ENCODE assay signal across 1 cellular context in the genomic region with DNA sequence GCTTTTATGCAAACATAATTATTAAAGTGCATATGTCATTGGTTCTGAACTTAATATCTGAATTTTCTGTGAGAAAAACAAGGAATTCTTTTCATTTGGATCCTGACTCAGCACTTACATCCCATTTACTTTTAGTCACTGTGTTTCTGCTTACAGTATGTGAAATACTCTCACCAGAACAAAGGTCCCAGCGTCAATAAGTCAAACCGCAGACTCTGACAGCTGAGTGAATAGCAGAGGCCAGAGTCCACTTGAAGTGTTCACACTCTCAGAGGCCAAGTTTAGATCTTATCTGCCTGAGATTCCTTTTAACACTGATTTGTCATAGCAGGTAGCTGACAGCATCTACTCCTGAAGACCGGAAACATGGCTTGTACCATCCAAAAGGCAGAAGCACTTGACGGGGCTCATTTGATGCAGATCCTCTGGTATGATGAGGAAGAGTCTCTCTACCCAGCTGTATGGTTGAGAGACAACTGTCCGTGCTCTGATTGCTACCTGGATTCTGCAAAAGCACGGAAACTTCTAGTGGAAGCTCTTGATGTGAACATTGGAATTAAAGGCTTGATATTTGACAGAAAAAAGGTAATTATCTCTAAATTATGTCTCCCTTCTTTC.
A peak's percentile ranks its signal among the peaks of the same experiment; 100 is the strongest.
TF ChIP-seq lines count a peak whose summit lies in the region.

No MANE protein-coding gene starts in this region.

TF ChIP-seq in HepG2, 621 proteins besides CTCF, POLR2A, EP300 and RAD21 (continued from another document and continues in another):
- TF ChIP-seq, protein P1, sequence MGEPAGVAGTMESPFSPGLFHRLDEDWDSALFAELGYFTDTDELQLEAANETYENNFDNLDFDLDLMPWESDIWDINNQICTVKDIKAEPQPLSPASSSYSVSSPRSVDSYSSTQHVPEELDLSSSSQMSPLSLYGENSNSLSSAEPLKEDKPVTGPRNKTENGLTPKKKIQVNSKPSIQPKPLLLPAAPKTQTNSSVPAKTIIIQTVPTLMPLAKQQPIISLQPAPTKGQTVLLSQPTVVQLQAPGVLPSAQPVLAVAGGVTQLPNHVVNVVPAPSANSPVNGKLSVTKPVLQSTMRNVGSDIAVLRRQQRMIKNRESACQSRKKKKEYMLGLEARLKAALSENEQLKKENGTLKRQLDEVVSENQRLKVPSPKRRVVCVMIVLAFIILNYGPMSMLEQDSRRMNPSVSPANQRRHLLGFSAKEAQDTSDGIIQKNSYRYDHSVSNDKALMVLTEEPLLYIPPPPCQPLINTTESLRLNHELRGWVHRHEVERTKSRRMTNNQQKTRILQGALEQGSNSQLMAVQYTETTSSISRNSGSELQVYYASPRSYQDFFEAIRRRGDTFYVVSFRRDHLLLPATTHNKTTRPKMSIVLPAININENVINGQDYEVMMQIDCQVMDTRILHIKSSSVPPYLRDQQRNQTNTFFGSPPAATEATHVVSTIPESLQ (CRISPR knock-in tag; conservative IDR thresholded peaks at IDR 0.05): 0 out of 2 replicates have a peak, but pooled peaks have one; percentile 50
- TF ChIP-seq GABPA (IDR thresholded peaks at IDR 0.05; ENCODE audit: low read depth, low read length) (no peak), GABPA (CRISPR knock-in tag; IDR thresholded peaks at IDR 0.05; ENCODE audit: low read depth) (peak; percentile 43; the same call in 1 of the 2 replicates), TEAD3 (CRISPR knock-in tag; optimal IDR thresholded peaks at IDR 0.05; ENCODE audit: borderline replicate concordance) (peak; percentile 94), ERF (CRISPR knock-in tag; IDR thresholded peaks at IDR 0.05) (peak; percentile 52; the same call in 1 of the 2 replicates), ZFP36L1 (CRISPR knock-in tag; IDR thresholded peaks at IDR 0.05) (peak; percentile 45; the same call in 1 of the 2 replicates), NCOR1 (IDR thresholded peaks at IDR 0.05; ENCODE audit: borderline replicate concordance, low read length) (peak; percentile 92), ZNF839 (CRISPR knock-in tag; IDR thresholded peaks at IDR 0.05; ENCODE audit: borderline replicate concordance) (no peak), REPIN1 (CRISPR knock-in tag; IDR thresholded peaks at IDR 0.05; ENCODE audit: borderline replicate concordance, low read depth) (peak; percentile 59; the same call in 1 of the 2 replicates), FOXO1 (CRISPR knock-in tag; IDR thresholded peaks at IDR 0.05) (peak; percentile 73; the same call in 1 of the 2 replicates), BHLHE40 (IDR thresholded peaks at IDR 0.05; ENCODE audit: low read length) (peak; percentile 51), RXRA (CRISPR knock-in tag; IDR thresholded peaks at IDR 0.05) (peak; percentile 88; the same call in 1 of the 2 replicates), CREB1 (IDR thresholded peaks at IDR 0.05) (no peak), CREB1 (CRISPR knock-in tag; IDR thresholded peaks at IDR 0.05) (0 out of 2 replicates have a peak, but pooled peaks have one; percentile 58), ZBTB1 (CRISPR knock-in tag; IDR thresholded peaks at IDR 0.05; ENCODE audit: borderline replicate concordance) (no peak), MAFG (CRISPR knock-in tag; IDR thresholded peaks at IDR 0.05) (peak; percentile 83), ZNF543 (CRISPR knock-in tag; IDR thresholded peaks at IDR 0.05) (no peak), MEIS2 (CRISPR knock-in tag; IDR thresholded peaks at IDR 0.05) (peak; percentile 98), ZSCAN9 (CRISPR knock-in tag; IDR thresholded peaks at IDR 0.05; ENCODE audit: borderline replicate concordance) (peak; percentile 47; the same call in 1 of the 2 replicates)
- TF ChIP-seq, protein P2, sequence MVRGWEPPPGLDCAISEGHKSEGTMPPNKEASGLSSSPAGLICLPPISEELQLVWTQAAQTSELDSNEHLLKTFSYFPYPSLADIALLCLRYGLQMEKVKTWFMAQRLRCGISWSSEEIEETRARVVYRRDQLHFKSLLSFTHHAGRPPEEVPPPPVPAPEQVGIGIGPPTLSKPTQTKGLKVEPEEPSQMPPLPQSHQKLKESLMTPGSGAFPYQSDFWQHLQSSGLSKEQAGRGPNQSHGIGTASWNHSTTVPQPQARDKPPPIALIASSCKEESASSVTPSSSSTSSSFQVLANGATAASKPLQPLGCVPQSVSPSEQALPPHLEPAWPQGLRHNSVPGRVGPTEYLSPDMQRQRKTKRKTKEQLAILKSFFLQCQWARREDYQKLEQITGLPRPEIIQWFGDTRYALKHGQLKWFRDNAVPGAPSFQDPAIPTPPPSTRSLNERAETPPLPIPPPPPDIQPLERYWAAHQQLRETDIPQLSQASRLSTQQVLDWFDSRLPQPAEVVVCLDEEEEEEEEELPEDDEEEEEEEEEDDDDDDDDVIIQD (CRISPR knock-in tag; IDR thresholded peaks at IDR 0.05; ENCODE audit: low read depth): peak; percentile 38; the same call in 1 of the 2 replicates
- TF ChIP-seq, protein P3, sequence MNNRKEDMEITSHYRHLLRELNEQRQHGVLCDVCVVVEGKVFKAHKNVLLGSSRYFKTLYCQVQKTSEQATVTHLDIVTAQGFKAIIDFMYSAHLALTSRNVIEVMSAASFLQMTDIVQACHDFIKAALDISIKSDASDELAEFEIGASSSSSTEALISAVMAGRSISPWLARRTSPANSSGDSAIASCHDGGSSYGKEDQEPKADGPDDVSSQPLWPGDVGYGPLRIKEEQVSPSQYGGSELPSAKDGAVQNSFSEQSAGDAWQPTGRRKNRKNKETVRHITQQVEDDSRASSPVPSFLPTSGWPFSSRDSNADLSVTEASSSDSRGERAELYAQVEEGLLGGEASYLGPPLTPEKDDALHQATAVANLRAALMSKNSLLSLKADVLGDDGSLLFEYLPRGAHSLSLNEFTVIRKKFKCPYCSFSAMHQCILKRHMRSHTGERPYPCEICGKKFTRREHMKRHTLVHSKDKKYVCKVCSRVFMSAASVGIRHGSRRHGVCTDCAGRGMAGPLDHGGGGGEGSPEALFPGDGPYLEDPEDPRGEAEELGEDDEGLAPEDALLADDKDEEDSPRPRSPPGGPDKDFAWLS (CRISPR knock-in tag; IDR thresholded peaks at IDR 0.05; ENCODE audit: borderline replicate concordance): no peak
- TF ChIP-seq, protein P4, sequence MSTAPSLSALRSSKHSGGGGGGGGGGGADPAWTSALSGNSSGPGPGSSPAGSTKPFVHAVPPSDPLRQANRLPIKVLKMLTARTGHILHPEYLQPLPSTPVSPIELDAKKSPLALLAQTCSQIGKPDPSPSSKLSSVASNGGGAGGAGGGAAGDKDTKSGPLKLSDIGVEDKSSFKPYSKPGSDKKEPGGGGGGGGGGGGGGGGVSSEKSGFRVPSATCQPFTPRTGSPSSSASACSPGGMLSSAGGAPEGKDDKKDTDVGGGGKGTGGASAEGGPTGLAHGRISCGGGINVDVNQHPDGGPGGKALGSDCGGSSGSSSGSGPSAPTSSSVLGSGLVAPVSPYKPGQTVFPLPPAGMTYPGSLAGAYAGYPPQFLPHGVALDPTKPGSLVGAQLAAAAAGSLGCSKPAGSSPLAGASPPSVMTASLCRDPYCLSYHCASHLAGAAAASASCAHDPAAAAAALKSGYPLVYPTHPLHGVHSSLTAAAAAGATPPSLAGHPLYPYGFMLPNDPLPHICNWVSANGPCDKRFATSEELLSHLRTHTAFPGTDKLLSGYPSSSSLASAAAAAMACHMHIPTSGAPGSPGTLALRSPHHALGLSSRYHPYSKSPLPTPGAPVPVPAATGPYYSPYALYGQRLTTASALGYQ (CRISPR knock-in tag; IDR thresholded peaks at IDR 0.05): peak; percentile 45; the same call in 1 of the 2 replicates
- TF ChIP-seq, protein P5, sequence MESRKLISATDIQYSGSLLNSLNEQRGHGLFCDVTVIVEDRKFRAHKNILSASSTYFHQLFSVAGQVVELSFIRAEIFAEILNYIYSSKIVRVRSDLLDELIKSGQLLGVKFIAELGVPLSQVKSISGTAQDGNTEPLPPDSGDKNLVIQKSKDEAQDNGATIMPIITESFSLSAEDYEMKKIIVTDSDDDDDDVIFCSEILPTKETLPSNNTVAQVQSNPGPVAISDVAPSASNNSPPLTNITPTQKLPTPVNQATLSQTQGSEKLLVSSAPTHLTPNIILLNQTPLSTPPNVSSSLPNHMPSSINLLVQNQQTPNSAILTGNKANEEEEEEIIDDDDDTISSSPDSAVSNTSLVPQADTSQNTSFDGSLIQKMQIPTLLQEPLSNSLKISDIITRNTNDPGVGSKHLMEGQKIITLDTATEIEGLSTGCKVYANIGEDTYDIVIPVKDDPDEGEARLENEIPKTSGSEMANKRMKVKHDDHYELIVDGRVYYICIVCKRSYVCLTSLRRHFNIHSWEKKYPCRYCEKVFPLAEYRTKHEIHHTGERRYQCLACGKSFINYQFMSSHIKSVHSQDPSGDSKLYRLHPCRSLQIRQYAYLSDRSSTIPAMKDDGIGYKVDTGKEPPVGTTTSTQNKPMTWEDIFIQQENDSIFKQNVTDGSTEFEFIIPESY (CRISPR knock-in tag; IDR thresholded peaks at IDR 0.05): peak; percentile 53; the same call in 1 of the 2 replicates
- TF ChIP-seq, protein P6, sequence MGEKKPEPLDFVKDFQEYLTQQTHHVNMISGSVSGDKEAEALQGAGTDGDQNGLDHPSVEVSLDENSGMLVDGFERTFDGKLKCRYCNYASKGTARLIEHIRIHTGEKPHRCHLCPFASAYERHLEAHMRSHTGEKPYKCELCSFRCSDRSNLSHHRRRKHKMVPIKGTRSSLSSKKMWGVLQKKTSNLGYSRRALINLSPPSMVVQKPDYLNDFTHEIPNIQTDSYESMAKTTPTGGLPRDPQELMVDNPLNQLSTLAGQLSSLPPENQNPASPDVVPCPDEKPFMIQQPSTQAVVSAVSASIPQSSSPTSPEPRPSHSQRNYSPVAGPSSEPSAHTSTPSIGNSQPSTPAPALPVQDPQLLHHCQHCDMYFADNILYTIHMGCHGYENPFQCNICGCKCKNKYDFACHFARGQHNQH (CRISPR knock-in tag; IDR thresholded peaks at IDR 0.05): peak; percentile 71
- TF ChIP-seq, protein P7, sequence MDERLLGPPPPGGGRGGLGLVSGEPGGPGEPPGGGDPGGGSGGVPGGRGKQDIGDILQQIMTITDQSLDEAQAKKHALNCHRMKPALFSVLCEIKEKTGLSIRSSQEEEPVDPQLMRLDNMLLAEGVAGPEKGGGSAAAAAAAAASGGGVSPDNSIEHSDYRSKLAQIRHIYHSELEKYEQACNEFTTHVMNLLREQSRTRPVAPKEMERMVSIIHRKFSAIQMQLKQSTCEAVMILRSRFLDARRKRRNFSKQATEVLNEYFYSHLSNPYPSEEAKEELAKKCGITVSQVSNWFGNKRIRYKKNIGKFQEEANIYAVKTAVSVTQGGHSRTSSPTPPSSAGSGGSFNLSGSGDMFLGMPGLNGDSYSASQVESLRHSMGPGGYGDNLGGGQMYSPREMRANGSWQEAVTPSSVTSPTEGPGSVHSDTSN (CRISPR knock-in tag; IDR thresholded peaks at IDR 0.05): peak; percentile 80
- TF ChIP-seq, protein P8, sequence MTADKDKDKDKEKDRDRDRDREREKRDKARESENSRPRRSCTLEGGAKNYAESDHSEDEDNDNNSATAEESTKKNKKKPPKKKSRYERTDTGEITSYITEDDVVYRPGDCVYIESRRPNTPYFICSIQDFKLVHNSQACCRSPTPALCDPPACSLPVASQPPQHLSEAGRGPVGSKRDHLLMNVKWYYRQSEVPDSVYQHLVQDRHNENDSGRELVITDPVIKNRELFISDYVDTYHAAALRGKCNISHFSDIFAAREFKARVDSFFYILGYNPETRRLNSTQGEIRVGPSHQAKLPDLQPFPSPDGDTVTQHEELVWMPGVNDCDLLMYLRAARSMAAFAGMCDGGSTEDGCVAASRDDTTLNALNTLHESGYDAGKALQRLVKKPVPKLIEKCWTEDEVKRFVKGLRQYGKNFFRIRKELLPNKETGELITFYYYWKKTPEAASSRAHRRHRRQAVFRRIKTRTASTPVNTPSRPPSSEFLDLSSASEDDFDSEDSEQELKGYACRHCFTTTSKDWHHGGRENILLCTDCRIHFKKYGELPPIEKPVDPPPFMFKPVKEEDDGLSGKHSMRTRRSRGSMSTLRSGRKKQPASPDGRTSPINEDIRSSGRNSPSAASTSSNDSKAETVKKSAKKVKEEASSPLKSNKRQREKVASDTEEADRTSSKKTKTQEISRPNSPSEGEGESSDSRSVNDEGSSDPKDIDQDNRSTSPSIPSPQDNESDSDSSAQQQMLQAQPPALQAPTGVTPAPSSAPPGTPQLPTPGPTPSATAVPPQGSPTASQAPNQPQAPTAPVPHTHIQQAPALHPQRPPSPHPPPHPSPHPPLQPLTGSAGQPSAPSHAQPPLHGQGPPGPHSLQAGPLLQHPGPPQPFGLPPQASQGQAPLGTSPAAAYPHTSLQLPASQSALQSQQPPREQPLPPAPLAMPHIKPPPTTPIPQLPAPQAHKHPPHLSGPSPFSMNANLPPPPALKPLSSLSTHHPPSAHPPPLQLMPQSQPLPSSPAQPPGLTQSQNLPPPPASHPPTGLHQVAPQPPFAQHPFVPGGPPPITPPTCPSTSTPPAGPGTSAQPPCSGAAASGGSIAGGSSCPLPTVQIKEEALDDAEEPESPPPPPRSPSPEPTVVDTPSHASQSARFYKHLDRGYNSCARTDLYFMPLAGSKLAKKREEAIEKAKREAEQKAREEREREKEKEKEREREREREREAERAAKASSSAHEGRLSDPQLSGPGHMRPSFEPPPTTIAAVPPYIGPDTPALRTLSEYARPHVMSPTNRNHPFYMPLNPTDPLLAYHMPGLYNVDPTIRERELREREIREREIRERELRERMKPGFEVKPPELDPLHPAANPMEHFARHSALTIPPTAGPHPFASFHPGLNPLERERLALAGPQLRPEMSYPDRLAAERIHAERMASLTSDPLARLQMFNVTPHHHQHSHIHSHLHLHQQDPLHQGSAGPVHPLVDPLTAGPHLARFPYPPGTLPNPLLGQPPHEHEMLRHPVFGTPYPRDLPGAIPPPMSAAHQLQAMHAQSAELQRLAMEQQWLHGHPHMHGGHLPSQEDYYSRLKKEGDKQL (CRISPR knock-in tag; IDR thresholded peaks at IDR 0.05; ENCODE audit: low read depth): peak; percentile 78
- TF ChIP-seq, protein P9, sequence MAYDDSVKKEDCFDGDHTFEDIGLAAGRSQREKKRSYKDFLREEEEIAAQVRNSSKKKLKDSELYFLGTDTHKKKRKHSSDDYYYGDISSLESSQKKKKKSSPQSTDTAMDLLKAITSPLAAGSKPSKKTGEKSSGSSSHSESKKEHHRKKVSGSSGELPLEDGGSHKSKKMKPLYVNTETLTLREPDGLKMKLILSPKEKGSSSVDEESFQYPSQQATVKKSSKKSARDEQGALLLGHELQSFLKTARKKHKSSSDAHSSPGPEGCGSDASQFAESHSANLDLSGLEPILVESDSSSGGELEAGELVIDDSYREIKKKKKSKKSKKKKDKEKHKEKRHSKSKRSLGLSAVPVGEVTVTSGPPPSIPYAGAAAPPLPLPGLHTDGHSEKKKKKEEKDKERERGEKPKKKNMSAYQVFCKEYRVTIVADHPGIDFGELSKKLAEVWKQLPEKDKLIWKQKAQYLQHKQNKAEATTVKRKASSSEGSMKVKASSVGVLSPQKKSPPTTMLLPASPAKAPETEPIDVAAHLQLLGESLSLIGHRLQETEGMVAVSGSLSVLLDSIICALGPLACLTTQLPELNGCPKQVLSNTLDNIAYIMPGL (CRISPR knock-in tag; IDR thresholded peaks at IDR 0.05; ENCODE audit: borderline replicate concordance in 1 of 2, low read depth in 1 of 2): peak in 1 of 2 experiments; percentile 29; a peak in 1 of 4 replicates
- TF ChIP-seq, protein P10, sequence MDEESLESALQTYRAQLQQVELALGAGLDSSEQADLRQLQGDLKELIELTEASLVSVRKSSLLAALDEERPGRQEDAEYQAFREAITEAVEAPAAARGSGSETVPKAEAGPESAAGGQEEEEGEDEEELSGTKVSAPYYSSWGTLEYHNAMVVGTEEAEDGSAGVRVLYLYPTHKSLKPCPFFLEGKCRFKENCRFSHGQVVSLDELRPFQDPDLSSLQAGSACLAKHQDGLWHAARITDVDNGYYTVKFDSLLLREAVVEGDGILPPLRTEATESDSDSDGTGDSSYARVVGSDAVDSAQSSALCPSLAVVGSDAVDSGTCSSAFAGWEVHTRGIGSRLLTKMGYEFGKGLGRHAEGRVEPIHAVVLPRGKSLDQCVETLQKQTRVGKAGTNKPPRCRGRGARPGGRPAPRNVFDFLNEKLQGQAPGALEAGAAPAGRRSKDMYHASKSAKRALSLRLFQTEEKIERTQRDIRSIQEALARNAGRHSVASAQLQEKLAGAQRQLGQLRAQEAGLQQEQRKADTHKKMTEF (CRISPR knock-in tag; IDR thresholded peaks at IDR 0.05): peak; percentile 87
